ENCODE assay signal across 23 cellular contexts in the genomic region with DNA sequence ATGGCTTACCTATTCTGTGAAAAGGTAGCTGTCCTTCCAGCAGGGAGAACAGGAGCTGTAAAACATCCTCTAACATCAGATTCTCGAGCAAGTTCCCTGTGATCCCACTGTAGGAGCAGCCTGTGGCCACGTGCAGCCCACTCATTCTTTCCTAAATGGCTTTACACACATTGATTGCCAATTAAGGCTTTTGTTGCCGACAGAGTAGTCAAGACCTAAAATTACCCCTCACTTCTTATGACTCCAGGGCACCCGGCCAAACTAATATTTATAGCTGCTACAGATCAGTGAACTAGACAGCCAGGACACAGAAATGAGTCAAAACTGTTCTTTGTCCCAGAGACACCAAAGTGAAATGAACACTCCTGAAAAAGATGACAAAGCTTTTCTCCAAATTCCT.
"Had no signal": no experiment of that assay in that cellular context is flagged by ENCODE, and none has a peak within 500 bp of the region (broad histone marks: within the 10 kb centered on the region; RNA-seq: fewer than 3 reads in every experiment).

No MANE protein-coding gene starts in this region.

- H3K36me3 Mint-ChIP-seq: activated naive CD8-positive, alpha-beta T cell; type B pancreatic cell had no signal

- H3K9me3 Mint-ChIP-seq: type B pancreatic cell had no signal

- H3K4me3 Mint-ChIP-seq: activated naive CD8-positive, alpha-beta T cell; activated T-cell treated with anti-CD3 and anti-CD28 coated beads, Interleukin-2, amount 50 U/mL, for 24 hours; activated T-helper 17 cell treated with anti-CD3 and anti-CD28 coated beads, Interleukin-2, amount 50 U/mL, for 72 hours; central memory CD8-positive, alpha-beta T cell; type B pancreatic cell had no signal

- H3K36me3 ChIP-seq: adrenal gland, lower lobe of right lung, spleen, thoracic aorta, vagina had no signal

- H3K4me3 ChIP-seq: adrenal gland, lower lobe of right lung, mucosa of descending colon, spleen, thoracic aorta, vagina had no signal

- DNase-seq: activated CD4-positive, alpha-beta T cell treated with anti-CD3 and anti-CD28 coated beads for 1 hour; activated CD8-positive, alpha-beta memory T cell treated with anti-CD3 and anti-CD28 coated beads, Interleukin-2, amount 50 U/mL, for 4 hours; activated naive CD4-positive, alpha-beta T cell; activated T-cell treated with anti-CD3 and anti-CD28 coated beads, Interleukin-2, amount 50 U/mL, for 24 hours; adrenal gland; effector memory CD4-positive, alpha-beta T cell; foreskin melanocyte; hippocampal formation; lower lobe of right lung; mesendoderm; occipital lobe; spleen; stimulated activated CD4-positive, alpha-beta T cell treated with anti-CD3 and anti-CD28 coated beads, Interleukin-4, amount 100 ng/mL, for 24 hours; stimulated activated naive CD4-positive, alpha-beta T cell treated with Interleukin-2 at 50 U/mL for 16 hours; T-helper 9 cell had no signal

- ATAC-seq: activated T-helper 17 cell treated with anti-CD3 and anti-CD28 coated beads, Interleukin-2, amount 50 U/mL, for 72 hours; esophagus mucosa; lower lobe of right lung; mucosa of descending colon had no signal

- H3K9me3 ChIP-seq: adrenal gland, lower lobe of right lung, mucosa of descending colon, thoracic aorta, vagina had no signal

- H3K27me3 ChIP-seq: adrenal gland, spleen, vagina had no signal

- H3K4me1 Mint-ChIP-seq: activated T-helper 17 cell treated with anti-CD3 and anti-CD28 coated beads, Interleukin-2, amount 50 U/mL, for 72 hours; central memory CD8-positive, alpha-beta T cell had no signal

- H3K27ac Mint-ChIP-seq: activated naive CD8-positive, alpha-beta T cell; activated T-cell treated with anti-CD3 and anti-CD28 coated beads, Interleukin-2, amount 50 U/mL, for 24 hours; activated T-helper 17 cell treated with anti-CD3 and anti-CD28 coated beads, Interleukin-2, amount 50 U/mL, for 72 hours; type B pancreatic cell had no signal

- H3K4me1 ChIP-seq: adrenal gland, lower lobe of right lung, spleen, vagina had no signal

- H3K27me3 Mint-ChIP-seq: activated naive CD8-positive, alpha-beta T cell; activated T-cell treated with anti-CD3 and anti-CD28 coated beads, Interleukin-2, amount 50 U/mL, for 24 hours; activated T-helper 17 cell treated with anti-CD3 and anti-CD28 coated beads, Interleukin-2, amount 50 U/mL, for 72 hours; central memory CD8-positive, alpha-beta T cell had no signal

- H3K27ac ChIP-seq: adrenal gland, lower lobe of right lung, spleen, thoracic aorta, vagina had no signal
